ENCODE assay signal across 1 cellular context in the genomic region with DNA sequence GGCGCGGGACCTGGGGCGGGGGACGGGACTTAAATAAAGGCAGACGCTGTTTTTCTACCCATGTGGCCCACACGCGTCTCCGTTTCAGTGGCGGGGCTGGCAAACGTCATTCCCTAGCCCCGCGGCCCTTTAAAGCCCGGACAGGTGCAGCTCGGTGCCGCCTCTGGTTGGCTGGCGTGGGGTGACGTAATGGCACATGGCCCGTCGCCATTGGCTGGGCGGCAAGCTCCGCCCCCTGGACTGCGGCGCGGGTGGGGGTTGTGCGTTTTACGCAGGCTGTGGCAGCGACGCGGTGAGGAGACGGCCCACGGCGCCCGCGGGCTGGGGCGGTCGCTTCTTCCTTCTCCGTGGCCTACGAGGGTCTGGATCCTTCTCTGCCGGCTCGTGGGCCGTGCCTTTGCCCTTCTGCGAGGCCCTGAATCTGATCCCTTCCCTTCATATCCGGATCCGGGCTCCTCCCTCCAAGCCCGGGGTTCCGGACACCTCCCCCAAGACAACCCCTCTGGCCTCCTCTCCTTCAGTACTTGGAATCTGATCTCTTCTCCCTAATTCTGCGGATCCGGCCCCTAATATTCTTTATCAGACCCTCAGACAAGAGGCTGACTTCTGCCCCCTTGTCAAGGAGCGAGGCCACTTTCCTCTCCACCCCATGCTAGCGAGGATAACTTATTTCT.
A peak's percentile ranks its signal among the peaks of the same experiment; 100 is the strongest.
TF ChIP-seq lines count a peak whose summit lies in the region.

A gene with protein sequence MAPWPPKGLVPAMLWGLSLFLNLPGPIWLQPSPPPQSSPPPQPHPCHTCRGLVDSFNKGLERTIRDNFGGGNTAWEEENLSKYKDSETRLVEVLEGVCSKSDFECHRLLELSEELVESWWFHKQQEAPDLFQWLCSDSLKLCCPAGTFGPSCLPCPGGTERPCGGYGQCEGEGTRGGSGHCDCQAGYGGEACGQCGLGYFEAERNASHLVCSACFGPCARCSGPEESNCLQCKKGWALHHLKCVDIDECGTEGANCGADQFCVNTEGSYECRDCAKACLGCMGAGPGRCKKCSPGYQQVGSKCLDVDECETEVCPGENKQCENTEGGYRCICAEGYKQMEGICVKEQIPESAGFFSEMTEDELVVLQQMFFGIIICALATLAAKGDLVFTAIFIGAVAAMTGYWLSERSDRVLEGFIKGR (plus strand): TSS at position 274 of the 674 bp plus-strand sequence. CDS start 605 bp downstream, outside the sequence.

TF ChIP-seq in HEK293, 187 proteins besides CTCF, POLR2A, EP300 and RAD21 (continued from another document and continues in another):
- TF ChIP-seq, protein P1, sequence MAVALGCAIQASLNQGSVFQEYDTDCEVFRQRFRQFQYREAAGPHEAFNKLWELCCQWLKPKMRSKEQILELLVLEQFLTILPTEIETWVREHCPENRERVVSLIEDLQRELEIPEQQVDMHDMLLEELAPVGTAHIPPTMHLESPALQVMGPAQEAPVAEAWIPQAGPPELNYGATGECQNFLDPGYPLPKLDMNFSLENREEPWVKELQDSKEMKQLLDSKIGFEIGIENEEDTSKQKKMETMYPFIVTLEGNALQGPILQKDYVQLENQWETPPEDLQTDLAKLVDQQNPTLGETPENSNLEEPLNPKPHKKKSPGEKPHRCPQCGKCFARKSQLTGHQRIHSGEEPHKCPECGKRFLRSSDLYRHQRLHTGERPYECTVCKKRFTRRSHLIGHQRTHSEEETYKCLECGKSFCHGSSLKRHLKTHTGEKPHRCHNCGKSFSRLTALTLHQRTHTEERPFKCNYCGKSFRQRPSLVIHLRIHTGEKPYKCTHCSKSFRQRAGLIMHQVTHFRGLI (tag by site-specific recombination; IDR thresholded peaks at IDR 0.05) = no peak
- TF ChIP-seq, protein P2, sequence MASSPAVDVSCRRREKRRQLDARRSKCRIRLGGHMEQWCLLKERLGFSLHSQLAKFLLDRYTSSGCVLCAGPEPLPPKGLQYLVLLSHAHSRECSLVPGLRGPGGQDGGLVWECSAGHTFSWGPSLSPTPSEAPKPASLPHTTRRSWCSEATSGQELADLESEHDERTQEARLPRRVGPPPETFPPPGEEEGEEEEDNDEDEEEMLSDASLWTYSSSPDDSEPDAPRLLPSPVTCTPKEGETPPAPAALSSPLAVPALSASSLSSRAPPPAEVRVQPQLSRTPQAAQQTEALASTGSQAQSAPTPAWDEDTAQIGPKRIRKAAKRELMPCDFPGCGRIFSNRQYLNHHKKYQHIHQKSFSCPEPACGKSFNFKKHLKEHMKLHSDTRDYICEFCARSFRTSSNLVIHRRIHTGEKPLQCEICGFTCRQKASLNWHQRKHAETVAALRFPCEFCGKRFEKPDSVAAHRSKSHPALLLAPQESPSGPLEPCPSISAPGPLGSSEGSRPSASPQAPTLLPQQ (tag by site-specific recombination; IDR thresholded peaks at IDR 0.05) = peak; percentile 99
- no peak for TF ChIP-seq MEIS1 (CRISPR knock-in tag; IDR thresholded peaks at IDR 0.05; ENCODE audit: borderline replicate concordance)
- TF ChIP-seq ZNF391 (tag by site-specific recombination; IDR thresholded peaks at IDR 0.05; ENCODE audit: borderline replicate concordance, low read depth) = no peak
- no peak for TF ChIP-seq ZNF350 (tag by site-specific recombination; IDR thresholded peaks at IDR 0.05)
- TF ChIP-seq, protein P3, sequence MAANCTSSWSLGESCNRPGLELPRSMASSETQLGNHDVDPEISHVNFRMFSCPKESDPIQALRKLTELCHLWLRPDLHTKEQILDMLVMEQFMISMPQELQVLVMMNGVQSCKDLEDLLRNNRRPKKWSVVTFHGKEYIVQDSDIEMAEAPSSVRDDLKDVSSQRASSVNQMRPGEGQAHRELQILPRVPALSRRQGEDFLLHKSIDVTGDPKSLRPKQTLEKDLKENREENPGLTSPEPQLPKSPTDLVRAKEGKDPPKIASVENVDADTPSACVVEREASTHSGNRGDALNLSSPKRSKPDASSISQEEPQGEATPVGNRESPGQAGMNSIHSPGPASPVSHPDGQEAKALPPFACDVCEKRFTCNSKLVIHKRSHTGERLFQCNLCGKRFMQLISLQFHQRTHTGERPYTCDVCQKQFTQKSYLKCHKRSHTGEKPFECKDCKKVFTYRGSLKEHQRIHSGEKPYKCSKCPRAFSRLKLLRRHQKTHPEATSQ (tag by site-specific recombination; IDR thresholded peaks at IDR 0.05) = no peak
- TF ChIP-seq, protein P4, sequence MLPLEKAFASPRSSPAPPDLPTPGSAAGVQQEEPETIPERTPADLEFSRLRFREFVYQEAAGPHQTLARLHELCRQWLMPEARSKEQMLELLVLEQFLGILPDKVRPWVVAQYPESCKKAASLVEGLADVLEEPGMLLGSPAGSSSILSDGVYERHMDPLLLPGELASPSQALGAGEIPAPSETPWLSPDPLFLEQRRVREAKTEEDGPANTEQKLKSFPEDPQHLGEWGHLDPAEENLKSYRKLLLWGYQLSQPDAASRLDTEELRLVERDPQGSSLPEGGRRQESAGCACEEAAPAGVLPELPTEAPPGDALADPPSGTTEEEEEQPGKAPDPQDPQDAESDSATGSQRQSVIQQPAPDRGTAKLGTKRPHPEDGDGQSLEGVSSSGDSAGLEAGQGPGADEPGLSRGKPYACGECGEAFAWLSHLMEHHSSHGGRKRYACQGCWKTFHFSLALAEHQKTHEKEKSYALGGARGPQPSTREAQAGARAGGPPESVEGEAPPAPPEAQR (tag by site-specific recombination; IDR thresholded peaks at IDR 0.05) = no peak
- TF ChIP-seq, protein P5, sequence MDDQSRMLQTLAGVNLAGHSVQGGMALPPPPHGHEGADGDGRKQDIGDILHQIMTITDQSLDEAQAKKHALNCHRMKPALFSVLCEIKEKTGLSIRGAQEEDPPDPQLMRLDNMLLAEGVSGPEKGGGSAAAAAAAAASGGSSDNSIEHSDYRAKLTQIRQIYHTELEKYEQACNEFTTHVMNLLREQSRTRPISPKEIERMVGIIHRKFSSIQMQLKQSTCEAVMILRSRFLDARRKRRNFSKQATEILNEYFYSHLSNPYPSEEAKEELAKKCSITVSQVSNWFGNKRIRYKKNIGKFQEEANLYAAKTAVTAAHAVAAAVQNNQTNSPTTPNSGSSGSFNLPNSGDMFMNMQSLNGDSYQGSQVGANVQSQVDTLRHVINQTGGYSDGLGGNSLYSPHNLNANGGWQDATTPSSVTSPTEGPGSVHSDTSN (CRISPR knock-in tag; IDR thresholded peaks at IDR 0.05) = no peak
- no peak for TF ChIP-seq ZNF544 (tag by site-specific recombination; IDR thresholded peaks at IDR 0.05)
- TF ChIP-seq ZNF514 (tag by site-specific recombination; IDR thresholded peaks at IDR 0.05) = no peak
- no peak for TF ChIP-seq ZNF792 (tag by site-specific recombination; IDR thresholded peaks at IDR 0.05)
- TF ChIP-seq, protein P6, sequence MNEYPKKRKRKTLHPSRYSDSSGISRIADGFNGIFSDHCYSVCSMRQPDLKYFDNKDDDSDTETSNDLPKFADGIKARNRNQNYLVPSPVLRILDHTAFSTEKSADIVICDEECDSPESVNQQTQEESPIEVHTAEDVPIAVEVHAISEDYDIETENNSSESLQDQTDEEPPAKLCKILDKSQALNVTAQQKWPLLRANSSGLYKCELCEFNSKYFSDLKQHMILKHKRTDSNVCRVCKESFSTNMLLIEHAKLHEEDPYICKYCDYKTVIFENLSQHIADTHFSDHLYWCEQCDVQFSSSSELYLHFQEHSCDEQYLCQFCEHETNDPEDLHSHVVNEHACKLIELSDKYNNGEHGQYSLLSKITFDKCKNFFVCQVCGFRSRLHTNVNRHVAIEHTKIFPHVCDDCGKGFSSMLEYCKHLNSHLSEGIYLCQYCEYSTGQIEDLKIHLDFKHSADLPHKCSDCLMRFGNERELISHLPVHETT (tag by site-specific recombination; IDR thresholded peaks at IDR 0.05) = no peak
- no peak for TF ChIP-seq ZNF560 (tag by site-specific recombination; IDR thresholded peaks at IDR 0.05; ENCODE audit: borderline replicate concordance)
- no peak for TF ChIP-seq ZNF529 (tag by site-specific recombination; IDR thresholded peaks at IDR 0.05; ENCODE audit: insufficient replicate concordance)
- no peak for TF ChIP-seq ZNF658 (tag by site-specific recombination; IDR thresholded peaks at IDR 0.05)
- TF ChIP-seq ZNF768 (tag by site-specific recombination; IDR thresholded peaks at IDR 0.05) = no peak
- no peak for TF ChIP-seq ZNF423 (tag by site-specific recombination; IDR thresholded peaks at IDR 0.05)
- TF ChIP-seq, protein P7, sequence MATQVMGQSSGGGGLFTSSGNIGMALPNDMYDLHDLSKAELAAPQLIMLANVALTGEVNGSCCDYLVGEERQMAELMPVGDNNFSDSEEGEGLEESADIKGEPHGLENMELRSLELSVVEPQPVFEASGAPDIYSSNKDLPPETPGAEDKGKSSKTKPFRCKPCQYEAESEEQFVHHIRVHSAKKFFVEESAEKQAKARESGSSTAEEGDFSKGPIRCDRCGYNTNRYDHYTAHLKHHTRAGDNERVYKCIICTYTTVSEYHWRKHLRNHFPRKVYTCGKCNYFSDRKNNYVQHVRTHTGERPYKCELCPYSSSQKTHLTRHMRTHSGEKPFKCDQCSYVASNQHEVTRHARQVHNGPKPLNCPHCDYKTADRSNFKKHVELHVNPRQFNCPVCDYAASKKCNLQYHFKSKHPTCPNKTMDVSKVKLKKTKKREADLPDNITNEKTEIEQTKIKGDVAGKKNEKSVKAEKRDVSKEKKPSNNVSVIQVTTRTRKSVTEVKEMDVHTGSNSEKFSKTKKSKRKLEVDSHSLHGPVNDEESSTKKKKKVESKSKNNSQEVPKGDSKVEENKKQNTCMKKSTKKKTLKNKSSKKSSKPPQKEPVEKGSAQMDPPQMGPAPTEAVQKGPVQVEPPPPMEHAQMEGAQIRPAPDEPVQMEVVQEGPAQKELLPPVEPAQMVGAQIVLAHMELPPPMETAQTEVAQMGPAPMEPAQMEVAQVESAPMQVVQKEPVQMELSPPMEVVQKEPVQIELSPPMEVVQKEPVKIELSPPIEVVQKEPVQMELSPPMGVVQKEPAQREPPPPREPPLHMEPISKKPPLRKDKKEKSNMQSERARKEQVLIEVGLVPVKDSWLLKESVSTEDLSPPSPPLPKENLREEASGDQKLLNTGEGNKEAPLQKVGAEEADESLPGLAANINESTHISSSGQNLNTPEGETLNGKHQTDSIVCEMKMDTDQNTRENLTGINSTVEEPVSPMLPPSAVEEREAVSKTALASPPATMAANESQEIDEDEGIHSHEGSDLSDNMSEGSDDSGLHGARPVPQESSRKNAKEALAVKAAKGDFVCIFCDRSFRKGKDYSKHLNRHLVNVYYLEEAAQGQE (tag by site-specific recombination; IDR thresholded peaks at IDR 0.05) = no peak
- TF ChIP-seq ZNF473 (tag by site-specific recombination; IDR thresholded peaks at IDR 0.05) = no peak
- TF ChIP-seq, protein P8, sequence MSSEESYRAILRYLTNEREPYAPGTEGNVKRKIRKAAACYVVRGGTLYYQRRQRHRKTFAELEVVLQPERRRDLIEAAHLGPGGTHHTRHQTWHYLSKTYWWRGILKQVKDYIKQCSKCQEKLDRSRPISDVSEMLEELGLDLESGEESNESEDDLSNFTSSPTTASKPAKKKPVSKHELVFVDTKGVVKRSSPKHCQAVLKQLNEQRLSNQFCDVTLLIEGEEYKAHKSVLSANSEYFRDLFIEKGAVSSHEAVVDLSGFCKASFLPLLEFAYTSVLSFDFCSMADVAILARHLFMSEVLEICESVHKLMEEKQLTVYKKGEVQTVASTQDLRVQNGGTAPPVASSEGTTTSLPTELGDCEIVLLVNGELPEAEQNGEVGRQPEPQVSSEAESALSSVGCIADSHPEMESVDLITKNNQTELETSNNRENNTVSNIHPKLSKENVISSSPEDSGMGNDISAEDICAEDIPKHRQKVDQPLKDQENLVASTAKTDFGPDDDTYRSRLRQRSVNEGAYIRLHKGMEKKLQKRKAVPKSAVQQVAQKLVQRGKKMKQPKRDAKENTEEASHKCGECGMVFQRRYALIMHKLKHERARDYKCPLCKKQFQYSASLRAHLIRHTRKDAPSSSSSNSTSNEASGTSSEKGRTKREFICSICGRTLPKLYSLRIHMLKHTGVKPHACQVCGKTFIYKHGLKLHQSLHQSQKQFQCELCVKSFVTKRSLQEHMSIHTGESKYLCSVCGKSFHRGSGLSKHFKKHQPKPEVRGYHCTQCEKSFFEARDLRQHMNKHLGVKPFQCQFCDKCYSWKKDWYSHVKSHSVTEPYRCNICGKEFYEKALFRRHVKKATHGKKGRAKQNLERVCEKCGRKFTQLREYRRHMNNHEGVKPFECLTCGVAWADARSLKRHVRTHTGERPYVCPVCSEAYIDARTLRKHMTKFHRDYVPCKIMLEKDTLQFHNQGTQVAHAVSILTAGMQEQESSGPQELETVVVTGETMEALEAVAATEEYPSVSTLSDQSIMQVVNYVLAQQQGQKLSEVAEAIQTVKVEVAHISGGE (tag by site-specific recombination; conservative IDR thresholded peaks at IDR 0.05; ENCODE audit: low read depth) = no peak
- TF ChIP-seq, protein P9, sequence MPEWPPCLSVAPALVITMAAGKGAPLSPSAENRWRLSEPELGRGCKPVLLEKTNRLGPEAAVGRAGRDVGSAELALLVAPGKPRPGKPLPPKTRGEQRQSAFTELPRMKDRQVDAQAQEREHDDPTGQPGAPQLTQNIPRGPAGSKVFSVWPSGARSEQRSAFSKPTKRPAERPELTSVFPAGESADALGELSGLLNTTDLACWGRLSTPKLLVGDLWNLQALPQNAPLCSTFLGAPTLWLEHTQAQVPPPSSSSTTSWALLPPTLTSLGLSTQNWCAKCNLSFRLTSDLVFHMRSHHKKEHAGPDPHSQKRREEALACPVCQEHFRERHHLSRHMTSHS (tag by site-specific recombination; IDR thresholded peaks at IDR 0.05) = no peak
- no peak for TF ChIP-seq ZNF23 (tag by site-specific recombination; IDR thresholded peaks at IDR 0.05; ENCODE audit: borderline replicate concordance)
- TF ChIP-seq ZNF404 (tag by site-specific recombination; IDR thresholded peaks at IDR 0.05) = no peak
- TF ChIP-seq ZNF221 (tag by site-specific recombination; IDR thresholded peaks at IDR 0.05; ENCODE audit: borderline replicate concordance) = no peak
- TF ChIP-seq TCF7L2 (IDR thresholded peaks at IDR 0.05; ENCODE audit: borderline replicate concordance, low read depth, low read length) = no peak
- TF ChIP-seq, protein P10, sequence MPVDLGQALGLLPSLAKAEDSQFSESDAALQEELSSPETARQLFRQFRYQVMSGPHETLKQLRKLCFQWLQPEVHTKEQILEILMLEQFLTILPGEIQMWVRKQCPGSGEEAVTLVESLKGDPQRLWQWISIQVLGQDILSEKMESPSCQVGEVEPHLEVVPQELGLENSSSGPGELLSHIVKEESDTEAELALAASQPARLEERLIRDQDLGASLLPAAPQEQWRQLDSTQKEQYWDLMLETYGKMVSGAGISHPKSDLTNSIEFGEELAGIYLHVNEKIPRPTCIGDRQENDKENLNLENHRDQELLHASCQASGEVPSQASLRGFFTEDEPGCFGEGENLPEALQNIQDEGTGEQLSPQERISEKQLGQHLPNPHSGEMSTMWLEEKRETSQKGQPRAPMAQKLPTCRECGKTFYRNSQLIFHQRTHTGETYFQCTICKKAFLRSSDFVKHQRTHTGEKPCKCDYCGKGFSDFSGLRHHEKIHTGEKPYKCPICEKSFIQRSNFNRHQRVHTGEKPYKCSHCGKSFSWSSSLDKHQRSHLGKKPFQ (tag by site-specific recombination; IDR thresholded peaks at IDR 0.05) = no peak
- TF ChIP-seq ZNF10 (tag by site-specific recombination; IDR thresholded peaks at IDR 0.05) = no peak
- no peak for TF ChIP-seq ZNF335 (tag by site-specific recombination; conservative IDR thresholded peaks at IDR 0.05)
- no peak for TF ChIP-seq SALL2 (tag by site-specific recombination; IDR thresholded peaks at IDR 0.05; ENCODE audit: borderline replicate concordance)
- no peak for TF ChIP-seq ZNF211 (tag by site-specific recombination; IDR thresholded peaks at IDR 0.05; ENCODE audit: low read depth)
- TF ChIP-seq ZSCAN30 (tag by site-specific recombination; IDR thresholded peaks at IDR 0.05) = no peak; the same call in 1 of the 2 replicates
- peak; percentile 37; the same call in 1 of the 2 replicates for TF ChIP-seq ZEB2 (tag by site-specific recombination; IDR thresholded peaks at IDR 0.05)
- TF ChIP-seq KLF1 (tag by site-specific recombination; IDR thresholded peaks at IDR 0.05) = no peak
- no peak for TF ChIP-seq KLF9 (tag by site-specific recombination; IDR thresholded peaks at IDR 0.05; ENCODE audit: low read depth)
- no peak for TF ChIP-seq ZNF501 (tag by site-specific recombination; IDR thresholded peaks at IDR 0.05)
- no peak for TF ChIP-seq ZNF624 (tag by site-specific recombination; IDR thresholded peaks at IDR 0.05)
- peak; percentile 69; the same call in 1 of the 2 replicates for TF ChIP-seq WT1 (tag by site-specific recombination; IDR thresholded peaks at IDR 0.05)
